ENCODE assay signal across 10 cellular contexts in the genomic region with DNA sequence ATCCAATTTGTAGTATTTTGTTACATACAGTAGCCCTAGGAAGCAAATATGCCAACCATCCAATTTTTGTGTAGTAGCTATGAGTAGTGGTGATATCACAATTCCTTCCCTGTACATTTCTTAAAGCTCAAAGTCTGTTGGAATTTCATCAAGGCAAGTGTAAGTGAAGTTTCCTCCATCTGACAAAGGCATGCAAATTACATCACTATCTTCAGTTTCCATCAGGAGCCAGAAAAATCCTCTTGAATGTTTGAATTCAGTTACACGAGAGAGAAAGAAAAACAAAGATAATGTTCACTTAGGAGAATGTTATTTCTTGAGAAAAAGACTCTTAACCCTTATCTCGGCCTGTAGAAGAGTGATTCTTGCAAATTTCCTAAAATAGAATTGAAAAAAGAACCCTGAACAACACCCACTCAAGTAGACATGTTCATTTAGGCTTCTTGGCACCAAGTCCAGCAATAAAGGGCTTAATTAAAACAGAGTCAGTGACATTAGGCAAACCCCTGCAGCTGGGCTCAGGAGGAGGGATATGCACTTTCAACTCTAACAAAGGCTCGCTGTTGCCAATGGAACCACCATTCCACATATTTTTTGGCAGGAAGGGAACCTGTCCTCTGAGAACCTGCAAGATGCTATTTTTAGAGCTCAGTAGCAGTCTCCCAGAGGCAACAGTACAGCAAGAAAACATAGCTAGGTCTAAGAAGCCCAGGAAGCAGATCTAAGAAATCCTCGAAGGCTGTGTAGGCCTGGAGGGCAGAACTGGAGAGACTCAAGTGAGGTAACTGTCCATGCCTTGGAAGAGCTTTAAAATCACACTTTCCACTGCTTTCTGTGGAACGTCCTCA.
DNase-seq lines count a peak whose midpoint lies in the region; ATAC-seq and TF ChIP-seq lines count a peak whose summit lies in the region.
"Had no signal": no experiment of that assay in that cellular context is flagged by ENCODE, and none has a peak within 500 bp of the region (broad histone marks: within the 10 kb centered on the region; RNA-seq: fewer than 3 reads in every experiment).

No MANE protein-coding gene starts in this region.

- peaks cover 0 to 47% of the 10 kb centered on the region in 2 donors for H3K4me1 ChIP-seq in right atrium auricular region
- peaks cover 0 to 35% (median 15%) of the 10 kb centered on the region in 6 donors for H3K4me1 ChIP-seq in spleen
- no peaks in the 10 kb centered on the region for H3K4me1 ChIP-seq in MM.1S (ENCODE audit: low read length)

- H3K9ac ChIP-seq in MM.1S (ENCODE audit: low read length), result no peak overlapping the region

- WGBS in spleen, 5 donors, result 69 to 82% (median 79%) methylated on average over 5 of the region's 5 CpGs

- no peak for TF ChIP-seq POLR2A in spleen (IDR thresholded peaks at IDR 0.05)

- no peak overlapping the region for H2AFZ ChIP-seq in MM.1S (ENCODE audit: low read length)

- H3F3A ChIP-seq in MM.1S (ENCODE audit: insufficient read depth, low read length), result no peaks in the 10 kb centered on the region

- H3K9me3 ChIP-seq in right atrium auricular region (no peaks in the 10 kb centered on the region), spleen (no peaks in the 10 kb centered on the region), MM.1S (replicated peaks; ENCODE audit: insufficient read depth, low read length) (no peaks in the 10 kb centered on the region)

- H3K4me3 ChIP-seq in right atrium auricular region, result no peak overlapping the region
- no peak overlapping the region for H3K4me3 ChIP-seq in spleen
- no peak overlapping the region for H3K4me3 ChIP-seq in MM.1S (ENCODE audit: low read length)
- H3K4me3 ChIP-seq: GM12878 had no signal

- ATAC-seq in GM21717 (IDR thresholded peaks at IDR 0.05; ENCODE audit: unreplicated experiment), result no peak
- ATAC-seq: GM12878 had no signal

- DNase-seq in HCEC 1CT, result peak; percentile 63
- peak; percentile 85 for DNase-seq in amniotic epithelial cell (ENCODE audit: low read depth)
- DNase-seq in right atrium auricular region (ENCODE audit: low spot score), result no peak
- DNase-seq in spleen, result no peak
- DNase-seq in GOT3 (lab: John Stamatoyannopoulos, UW), result no peak
- DNase-seq in GM19240 (ENCODE audit: insufficient read length, low spot score), result no peak
- DNase-seq in MM.1S, result no peak
- DNase-seq: T-helper 9 cell had no signal

- no peaks in the 10 kb centered on the region for H3K9me2 ChIP-seq in MM.1S (replicated peaks; ENCODE audit: insufficient read depth, low read length)

- intact Hi-C loops in spleen (cut with DNase I; ENCODE audit: low total_unique reads), result no loop called here

- H3K4me2 ChIP-seq in MM.1S (ENCODE audit: low read depth, low read length), result no peak overlapping the region

- TF ChIP-seq CTCF in right atrium auricular region (IDR thresholded peaks at IDR 0.05) (no peak), spleen (IDR thresholded peaks at IDR 0.05 in 8 of 11, conservative IDR thresholded peaks at IDR 0.05 in 3 of 11) (no peak), MM.1S (IDR thresholded peaks at IDR 0.05; ENCODE audit: low read length) (no peak)

- no peaks in the 10 kb centered on the region for H4K20me1 ChIP-seq in MM.1S (ENCODE audit: insufficient read depth, low read length)

- no peaks in the 10 kb centered on the region for H3K79me2 ChIP-seq in MM.1S (ENCODE audit: low read length)

- H3K27ac ChIP-seq in right atrium auricular region (peak overlapping the region; percentile 58 to 64), spleen (peak overlapping the region in 7 of 8 donors; percentile 5 to 58 (median 39)), MM.1S (ENCODE audit: low read length) (no peak overlapping the region)

- H3K27me3 ChIP-seq in right atrium auricular region, result no peaks in the 10 kb centered on the region
- H3K27me3 ChIP-seq in spleen (replicated peaks in 1 of 7), result no peaks in the 10 kb centered on the region
- no peaks in the 10 kb centered on the region for H3K27me3 ChIP-seq in MM.1S (replicated peaks; ENCODE audit: insufficient read depth, low read length)

- H3K36me3 ChIP-seq in right atrium auricular region (no peaks in the 10 kb centered on the region), spleen (no peaks in the 10 kb centered on the region), MM.1S (replicated peaks; ENCODE audit: insufficient read depth, low read length) (no peaks in the 10 kb centered on the region)

Comparison
In these comparisons a context has a peak if more than half of its experiments do, and no peak if none do; other contexts are left out.
1. DNase-seq: peak in HCEC 1CT (single experiment) and amniotic epithelial cell (single experiment); none in right atrium auricular region (single experiment), spleen (single experiment), GOT3 (single experiment), GM19240 (single experiment) and MM.1S (single experiment).